In the genomic region with DNA sequence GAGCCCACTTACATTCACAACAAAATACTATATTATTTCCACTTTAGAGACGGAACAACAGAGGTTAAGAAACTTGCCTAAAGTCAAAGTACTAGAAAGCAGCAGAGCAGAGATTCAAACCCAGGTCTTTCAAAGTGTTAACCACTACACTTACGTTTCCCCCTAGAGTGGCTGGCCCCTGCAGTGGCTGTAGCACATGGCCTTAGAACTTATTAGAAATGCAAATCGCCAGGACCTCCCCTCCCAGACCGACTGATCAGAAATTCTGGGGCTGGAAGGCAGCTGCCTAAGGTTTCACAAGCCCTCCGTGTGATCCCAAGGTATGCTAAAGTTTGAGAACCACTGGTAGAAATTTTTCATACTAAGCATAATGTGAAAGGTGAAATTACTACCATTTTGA, we compare ENCODE assay signal across 26 cellular contexts. TPM values are rescaled to one million over a fixed set of nuclear protein-coding genes. Genes with fewer than 3 reads are reported as not detected.
A peak's percentile ranks its signal among the peaks of the same experiment; 100 is the strongest.
DNase-seq lines count a peak whose midpoint lies in the region; ATAC-seq, FAIRE-seq and TF ChIP-seq lines count a peak whose summit lies in the region.
"Had no signal": no experiment of that assay in that cellular context is flagged by ENCODE, and none has a peak within 500 bp of the region (broad histone marks: within the 10 kb centered on the region; RNA-seq: fewer than 3 reads in every experiment).

No MANE protein-coding gene starts in this region.

- no peak for TF ChIP-seq RAD21 in HepG2 (CRISPR knock-in tag; IDR thresholded peaks at IDR 0.05)

- intact Hi-C loops in HepG2 (cut with micrococcal nuclease; ENCODE audit: unreplicated experiment) (no loop called here), right lobe of liver (cut with DNase I) (no loop called here), aorta (cut with DNase I) (loop anchor here in 1 of 2 donors (10.0 kb wide), 1 partner anchor 570 kb away; no protein-coding TSS in a partner anchor)
- intact Hi-C loops in activated CD8-positive, alpha-beta T cell treated with anti-CD3 and anti-CD28 coated beads for 36 hours (cut with micrococcal nuclease) = no loop called here

- no peak overlapping the region for H2AFZ ChIP-seq in HepG2 (ENCODE audit: low read length)
- H2AFZ ChIP-seq: parathyroid adenoma had no signal

- no peak overlapping the region for H3K4me3 Mint-ChIP-seq in osteocyte (ENCODE audit: unreplicated experiment)
- no peak overlapping the region for H3K4me3 Mint-ChIP-seq in activated CD8-positive, alpha-beta T cell treated with anti-CD3 and anti-CD28 coated beads for 36 hours
- H3K4me3 Mint-ChIP-seq: activated naive CD8-positive, alpha-beta T cell treated with anti-CD3 and anti-CD28 coated beads, Interleukin-2, amount 10 ng/mL, durations not matched to agents 7 days and 5 days; activated T-cell treated with anti-CD3 and anti-CD28 coated beads, Interleukin-2, amount 50 U/mL, for 4 hours; nephron; T-helper 17 cell had no signal

- H3K4me1 ChIP-seq in HepG2 (ENCODE audit: insufficient read depth, low read length) (peaks cover 29% of the 10 kb centered on the region), right lobe of liver (no peaks in the 10 kb centered on the region), esophagus (ENCODE audit: control insufficient read depth in 2 of 2, insufficient read depth in 2 of 2, low read length in 1 of 2) (peaks cover 0 to 6% of the 10 kb centered on the region in 2 donors), aorta (ENCODE audit: control insufficient read depth in 1 of 2, insufficient read depth in 2 of 2, low read length in 2 of 2) (peaks cover 0 to 12% of the 10 kb centered on the region in 2 donors)
- H3K4me1 ChIP-seq: parathyroid adenoma had no signal

- peak overlapping the region; percentile 89 for H3K27ac Mint-ChIP-seq in osteocyte (ENCODE audit: unreplicated experiment)
- no peak overlapping the region for H3K27ac Mint-ChIP-seq in activated CD8-positive, alpha-beta T cell treated with anti-CD3 and anti-CD28 coated beads for 36 hours
- H3K27ac Mint-ChIP-seq: activated naive CD8-positive, alpha-beta T cell treated with anti-CD3 and anti-CD28 coated beads, Interleukin-2, amount 10 ng/mL, durations not matched to agents 7 days and 5 days; nephron; T-helper 17 cell had no signal

- H3K27ac ChIP-seq in HepG2 (ENCODE audit: extremely low read length, insufficient read depth, low read length) = no peak overlapping the region
- no peak overlapping the region for H3K27ac ChIP-seq in right lobe of liver
- peak overlapping the region; percentile 31 to 54 for H3K27ac ChIP-seq in esophagus (ENCODE audit: low read depth in 2 of 2, low read length in 1 of 2)
- peak overlapping the region; percentile 84 to 98 for H3K27ac ChIP-seq in aorta (ENCODE audit: low read depth in 1 of 2, low read length in 2 of 2)
- H3K27ac ChIP-seq: BLaER1, parathyroid adenoma, RWPE1, SK-N-MC had no signal

- H3K9ac ChIP-seq in HepG2 (ENCODE audit: insufficient read depth, low read depth, low read length) = no peak overlapping the region
- H3K9ac ChIP-seq: BLaER1, parathyroid adenoma had no signal

- peaks cover 76% of the 10 kb centered on the region for H3K4me1 Mint-ChIP-seq in osteocyte (ENCODE audit: unreplicated experiment)
- peaks cover 69% of the 10 kb centered on the region for H3K4me1 Mint-ChIP-seq in activated CD8-positive, alpha-beta T cell treated with anti-CD3 and anti-CD28 coated beads for 36 hours (ENCODE audit: low read depth)

- no peaks in the 10 kb centered on the region for H3K27me3 Mint-ChIP-seq in osteocyte (ENCODE audit: unreplicated experiment)
- H3K27me3 Mint-ChIP-seq in activated CD8-positive, alpha-beta T cell treated with anti-CD3 and anti-CD28 coated beads for 36 hours = no peaks in the 10 kb centered on the region
- H3K27me3 Mint-ChIP-seq: activated CD4-positive, alpha-beta T cell treated with anti-CD3 and anti-CD28 coated beads for 36 hours; activated naive CD8-positive, alpha-beta T cell treated with anti-CD3 and anti-CD28 coated beads, Interleukin-2, amount 10 ng/mL, durations not matched to agents 7 days and 5 days; T-helper 17 cell had no signal

- FAIRE-seq in HepG2 (lab: Jason Lieb, UNC) = no peak
- FAIRE-seq: D721Med had no signal

- WGBS in HepG2 (ENCODE audit: low lambda C conversion rate) = 92% methylated on average over 5 of the region's 5 CpGs
- 80% methylated on average over 4 of the region's 5 CpGs for WGBS in right lobe of liver (ENCODE audit: insufficient coverage, low coverage, low lambda C conversion rate, missing lambda C conversion rate)
- WGBS in esophagus, 2 donors = 67 to 76% methylated on average over 5 of the region's 5 CpGs
- WGBS in aorta, 2 donors = 32 to 35% methylated on average over 5 of the region's 5 CpGs

- TF ChIP-seq POLR2A in HepG2 (IDR thresholded peaks at IDR 0.05; ENCODE audit: insufficient read depth in 1 of 2, low read depth in 2 of 2, low read length in 2 of 2) (no peak), right lobe of liver (IDR thresholded peaks at IDR 0.05) (no peak)

- DNase-seq in HepG2 (ENCODE audit: low spot score) (no peak), right lobe of liver (no peak), osteocyte (ENCODE audit: extremely low spot score, unreplicated experiment) (no peak), aorta (no peak), COLO668 (lab: John Stamatoyannopoulos, UW; ENCODE audit: unreplicated experiment) (no peak), DMS53 (lab: John Stamatoyannopoulos, UW) (no peak)
- DNase-seq in activated CD8-positive, alpha-beta T cell treated with anti-CD3 and anti-CD28 coated beads for 36 hours = no peak
- DNase-seq: ACHN; activated naive CD8-positive, alpha-beta T cell treated with anti-CD3 and anti-CD28 coated beads, Interleukin-2, amount 10 ng/mL, durations not matched to agents 7 days and 5 days; activated T-cell treated with anti-CD3 and anti-CD28 coated beads, Interleukin-2, amount 50 U/mL, for 4 hours; body of pancreas; cerebellar nuclear complex; NCI-H1092 treated with DMSO at 0.1 percent for 48 hours; NCI-H1930; NCI-H2227 treated with DMSO at 0.1 percent for 48 hours; NCI-H69; substantia nigra; T-helper 17 cell had no signal

- peaks cover 34% of the 10 kb centered on the region for H3K79me2 ChIP-seq in HepG2 (ENCODE audit: insufficient read depth, low read length)
- H3K79me2 ChIP-seq: parathyroid adenoma had no signal

- H3K36me3 Mint-ChIP-seq in osteocyte (ENCODE audit: unreplicated experiment) = peaks cover 13% of the 10 kb centered on the region
- no peaks in the 10 kb centered on the region for H3K36me3 Mint-ChIP-seq in activated CD8-positive, alpha-beta T cell treated with anti-CD3 and anti-CD28 coated beads for 36 hours (ENCODE audit: low read depth)

- ATAC-seq in HepG2 = no peak
- ATAC-seq in right lobe of liver = no peak
- ATAC-seq in aorta (ENCODE audit: low FRiP score) = no peak
- no peak for ATAC-seq in activated CD8-positive, alpha-beta T cell treated with anti-CD3 and anti-CD28 coated beads for 36 hours
- ATAC-seq: activated T-cell treated with anti-CD3 and anti-CD28 coated beads, Interleukin-2, amount 50 U/mL, for 4 hours; T-helper 17 cell had no signal

- CTCF ChIA-PET in HepG2 (lab: Yijun Ruan, JAX; ENCODE audit: low intra/inter-chr PET ratio, low total read pairs) = no interaction called here
- CTCF ChIA-PET in activated CD8-positive, alpha-beta T cell treated with anti-CD3 and anti-CD28 coated beads for 36 hours (lab: Charles Lee) = interaction anchor here (1.0 to 9.5 kb wide), 8 partner anchors 8 to 99 kb away, joined by 3 to 166 read pairs (median 6); a partner anchor contains a TSS

- BruUV-seq in HepG2 (replicated peaks; lab: Mats Ljungman, UMichigan) = no TSS peak

- H3K4me3 ChIP-seq in HepG2 (replicated peaks in 1 of 3; ENCODE audit: insufficient read depth in 1 of 3, low read depth in 2 of 3, low read length in 3 of 3) (no peak overlapping the region), right lobe of liver (no peak overlapping the region), esophagus (ENCODE audit: low read depth in 1 of 2, low read length in 2 of 2) (no peak overlapping the region), aorta (ENCODE audit: low read length in 2 of 2) (no peak overlapping the region)
- H3K4me3 ChIP-seq: BLaER1, body of pancreas, SK-N-MC had no signal

- H3K27me3 ChIP-seq in HepG2 (ENCODE audit: control insufficient read depth in 1 of 2, insufficient read depth in 2 of 2, low read length in 2 of 2) (no peaks in the 10 kb centered on the region), right lobe of liver (no peaks in the 10 kb centered on the region), esophagus (ENCODE audit: control insufficient read depth in 1 of 2, insufficient read depth in 2 of 2, low read length in 2 of 2) (no peaks in the 10 kb centered on the region), aorta (ENCODE audit: control insufficient read depth in 1 of 2, insufficient read depth in 2 of 2, low read length in 1 of 2) (no peaks in the 10 kb centered on the region)
- H3K27me3 ChIP-seq: BLaER1, body of pancreas had no signal

- no peak overlapping the region for H3K4me2 ChIP-seq in HepG2 (ENCODE audit: low read depth, low read length)
- H3K4me2 ChIP-seq: BLaER1 had no signal

- TF ChIP-seq CTCF in HepG2 (CRISPR knock-in tag; IDR thresholded peaks at IDR 0.05) (no peak), right lobe of liver (IDR thresholded peaks at IDR 0.05) (no peak), osteocyte (IDR thresholded peaks at IDR 0.05) (no peak)
- no peak for TF ChIP-seq CTCF in activated CD8-positive, alpha-beta T cell treated with anti-CD3 and anti-CD28 coated beads for 36 hours (IDR thresholded peaks at IDR 0.05)

- in situ Hi-C loops in HepG2 (cut with HindIII; ENCODE audit: extremely low pct_ligation_motif_present, low pct_unique_long_range_greater_than_20kb) = no loop called here

- H4K20me1 ChIP-seq in HepG2 (ENCODE audit: insufficient read depth, low read length) = no peaks in the 10 kb centered on the region
- H4K20me1 ChIP-seq: BLaER1 had no signal

- H3K36me3 ChIP-seq in HepG2 (replicated peaks in 1 of 2; ENCODE audit: control insufficient read depth in 1 of 2, insufficient read depth in 2 of 2, low read length in 2 of 2) (no peaks in the 10 kb centered on the region), right lobe of liver (no peaks in the 10 kb centered on the region), esophagus (ENCODE audit: control insufficient read depth in 2 of 2, insufficient read depth in 2 of 2, low read length in 1 of 2) (no peaks in the 10 kb centered on the region), aorta (ENCODE audit: control insufficient read depth in 1 of 2, insufficient read depth in 2 of 2, low read length in 1 of 2) (no peaks in the 10 kb centered on the region)
- H3K36me3 ChIP-seq: BLaER1 had no signal

- no peaks in the 10 kb centered on the region for H3K9me3 Mint-ChIP-seq in osteocyte (ENCODE audit: unreplicated experiment)
- H3K9me3 Mint-ChIP-seq in activated CD8-positive, alpha-beta T cell treated with anti-CD3 and anti-CD28 coated beads for 36 hours = no peaks in the 10 kb centered on the region
- H3K9me3 Mint-ChIP-seq: activated naive CD8-positive, alpha-beta T cell treated with anti-CD3 and anti-CD28 coated beads, Interleukin-2, amount 10 ng/mL, durations not matched to agents 7 days and 5 days; activated T-cell treated with anti-CD3 and anti-CD28 coated beads, Interleukin-2, amount 50 U/mL, for 4 hours had no signal

- POLR2A ChIA-PET in HepG2 (lab: Yijun Ruan, JAX) = no interaction called here
- POLR2A ChIA-PET in activated CD8-positive, alpha-beta T cell treated with anti-CD3 and anti-CD28 coated beads for 36 hours (lab: Charles Lee) = interaction anchor here (0.9 kb wide), 1 partner anchor 11 kb away, joined by 3 read pairs; no protein-coding TSS in a partner anchor

- TF ChIP-seq EP300 in HepG2 (IDR thresholded peaks at IDR 0.05; ENCODE audit: low read depth in 2 of 2, low read length in 2 of 2) (no peak), HepG2 (CRISPR knock-in tag; IDR thresholded peaks at IDR 0.05; ENCODE audit: borderline replicate concordance) (no peak)

- H3K9me3 ChIP-seq in HepG2 (ENCODE audit: low read length) (no peaks in the 10 kb centered on the region), right lobe of liver (no peaks in the 10 kb centered on the region), esophagus (ENCODE audit: control insufficient read depth in 2 of 2, insufficient read depth in 1 of 2, low read depth in 1 of 2, low read length in 1 of 2) (no peaks in the 10 kb centered on the region), aorta (ENCODE audit: control insufficient read depth, low read length) (no peaks in the 10 kb centered on the region)
- H3K9me3 ChIP-seq: BLaER1, body of pancreas had no signal

RNA-seq across cellular contexts. Expression of a gene that starts 8.1 kb away (rescaled TPM):
- 16.4 and 23.8 TPM in 2 replicates for total RNA-seq in HepG2 (2016; rRNA removed; fragmentation: Illumina TruSeq; extraction: Trizol)
- total RNA-seq in HepG2 (2016; cell fraction: cytosol; rRNA removed; fragmentation: Illumina TruSeq; extraction: Trizol; ENCODE audit: low read depth) = 4.7 and 4.9 TPM in 2 replicates
- 15.7 and 24.1 TPM in 2 replicates for total RNA-seq in HepG2 (2016; cell fraction: insoluble cytoplasmic fraction; rRNA removed; fragmentation: Illumina TruSeq; extraction: Trizol)
- total RNA-seq in HepG2 (2016; cell fraction: membrane; rRNA removed; fragmentation: Illumina TruSeq; extraction: Trizol) = 13.2 and 13.5 TPM in 2 replicates
- total RNA-seq in HepG2 (2016; cell fraction: nucleus; rRNA removed; fragmentation: Illumina TruSeq; extraction: Trizol) = 13.9 and 16.9 TPM in 2 replicates
- polyA plus RNA-seq in HepG2 (2011; rRNA removed) = 6.8 and 7.0 TPM in 2 replicates
- polyA plus RNA-seq in HepG2 (2011; cell fraction: cytosol; rRNA removed) = 4.1 and 4.3 TPM in 2 replicates
- polyA plus RNA-seq in HepG2 (2011; cell fraction: nucleus; rRNA removed) = 3.2 and 3.9 TPM in 2 replicates
- 4.3 and 5.3 TPM in 2 replicates for polyA plus RNA-seq in HepG2 (2012)
- polyA plus RNA-seq in HepG2 (2016; cell fraction: cytosol; fragmentation: Illumina TruSeq; extraction: Trizol; ENCODE audit: low read depth) = 1.6 and 1.8 TPM in 2 replicates
- 14.2 and 15.0 TPM in 2 replicates for polyA plus RNA-seq in HepG2 (2016; cell fraction: insoluble cytoplasmic fraction; fragmentation: Illumina TruSeq; extraction: Trizol; ENCODE audit: low read depth)
- 4.8 and 5.4 TPM in 2 replicates for polyA plus RNA-seq in HepG2 (2016; cell fraction: membrane; fragmentation: Illumina TruSeq; extraction: Trizol; ENCODE audit: low read depth)
- 8.0 and 8.2 TPM in 2 replicates for polyA plus RNA-seq in HepG2 (2016; cell fraction: nucleus; fragmentation: Illumina TruSeq; extraction: Trizol; ENCODE audit: insufficient read depth, low read depth)
- polyA minus RNA-seq in HepG2 (2011; rRNA and poly(A)+ RNA removed; ENCODE audit: low replicate concordance) = 10.8 and 31.2 TPM in 2 replicates
- 12.3 and 12.6 TPM in 2 replicates for polyA minus RNA-seq in HepG2 (2011; cell fraction: cytosol; rRNA and poly(A)+ RNA removed)
- 17.6 and 21.8 TPM in 2 replicates for polyA minus RNA-seq in HepG2 (2011; cell fraction: nucleus; rRNA and poly(A)+ RNA removed)
- 1 to 10 TPM; 1.9 to 4.2 (median 2.2) TPM for total RNA-seq in right lobe of liver
- 10 to 100 TPM; 11.1 to 19.7 TPM for polyA plus RNA-seq in esophagus
- 37.4 and 41.9 TPM in 2 replicates for total RNA-seq in osteocyte
- total RNA-seq in aorta = 10 to 100 TPM; 38.0 to 95.3 TPM
- 10 to 100 TPM; 11.0 to 16.9 TPM for polyA plus RNA-seq in aorta
- total RNA-seq in activated CD8-positive, alpha-beta T cell treated with anti-CD3 and anti-CD28 coated beads for 36 hours = 10 to 100 TPM; 12.6 to 14.3 TPM

Comparison
In these comparisons a context has a peak if more than half of its experiments do, and no peak if none do; other contexts are left out.
1. H3K27ac ChIP-seq: peak in esophagus (2 of 2) and aorta (2 of 2); none in HepG2 (single experiment) and right lobe of liver (0 of 3).